9 cellular contexts compared by ENCODE assay signal in the genomic region with DNA sequence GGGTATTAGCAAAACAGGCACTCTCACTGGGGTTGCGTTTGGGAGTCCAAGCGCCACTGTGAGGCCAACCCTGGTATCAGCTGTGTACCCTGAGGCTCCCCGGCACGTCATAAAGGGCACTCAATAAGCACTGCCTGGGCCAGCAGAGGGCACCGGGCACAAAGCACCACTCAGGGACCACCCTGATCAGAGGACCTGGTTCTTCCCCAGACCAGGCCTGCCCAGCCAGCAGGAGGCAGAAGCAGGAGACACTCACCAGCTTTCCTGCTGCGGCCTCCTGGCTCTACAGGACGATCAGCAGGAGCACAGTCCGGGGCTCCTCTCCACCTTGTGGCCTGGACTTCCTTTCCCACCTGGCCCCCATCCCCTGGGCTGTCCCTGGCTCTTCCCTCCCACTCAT. TPM values are rescaled to one million over a fixed set of nuclear protein-coding genes. Genes with fewer than 3 reads are reported as not detected.
A peak's percentile ranks its signal among the peaks of the same experiment; 100 is the strongest.
DNase-seq lines count a peak whose midpoint lies in the region; ATAC-seq and TF ChIP-seq lines count a peak whose summit lies in the region.
"Had no signal": no experiment of that assay in that cellular context is flagged by ENCODE, and none has a peak within 500 bp of the region (broad histone marks: within the 10 kb centered on the region; RNA-seq: fewer than 3 reads in every experiment).

No MANE protein-coding gene starts in this region.

- H3K4me1 Mint-ChIP-seq in stimulated activated effector memory CD8-positive, alpha-beta T cell treated with anti-CD3 and anti-CD28 coated beads, Interleukin-12 subunit alpha, Interleukin-12 subunit beta, amount 100 ng/mL, for 72 hours = peaks cover 70% of the 10 kb centered on the region

- peaks cover 100% of the 10 kb centered on the region for H3K36me3 Mint-ChIP-seq in stimulated activated effector memory CD8-positive, alpha-beta T cell treated with anti-CD3 and anti-CD28 coated beads, Interleukin-12 subunit alpha, Interleukin-12 subunit beta, amount 100 ng/mL, for 72 hours

- no peak overlapping the region for H3K4me3 ChIP-seq in RWPE2 (ENCODE audit: severe bottlenecking)
- H3K4me3 ChIP-seq in fibroblast of the aortic adventitia (ENCODE audit: low read depth, low read length) = no peak overlapping the region

- H3K27ac Mint-ChIP-seq in stimulated activated effector memory CD8-positive, alpha-beta T cell treated with anti-CD3 and anti-CD28 coated beads, Interleukin-12 subunit alpha, Interleukin-12 subunit beta, amount 100 ng/mL, for 72 hours = peak overlapping the region; percentile 89

- peak; percentile 36 for DNase-seq in activated CD4-positive, alpha-beta T cell treated with anti-CD3 and anti-CD28 coated beads for 48 hours
- DNase-seq in activated CD4-positive, alpha-beta T cell treated with anti-CD3 and anti-CD28 coated beads for 4 hours = no peak
- peak; percentile 57 for DNase-seq in RWPE2 (ENCODE audit: low spot score)
- DNase-seq in fibroblast of the aortic adventitia (ENCODE audit: low read depth) = no peak
- DNase-seq in stimulated activated effector memory CD8-positive, alpha-beta T cell treated with anti-CD3 and anti-CD28 coated beads, Interleukin-12 subunit alpha, Interleukin-12 subunit beta, amount 100 ng/mL, for 72 hours (ENCODE audit: low spot score in 2 of 2) = no peak
- no peak for DNase-seq in G401 (ENCODE audit: low spot score)
- DNase-seq: caudate nucleus had no signal

- no peaks in the 10 kb centered on the region for H3K9me3 Mint-ChIP-seq in stimulated activated effector memory CD8-positive, alpha-beta T cell treated with anti-CD3 and anti-CD28 coated beads, Interleukin-12 subunit alpha, Interleukin-12 subunit beta, amount 100 ng/mL, for 72 hours

- H3K4me3 Mint-ChIP-seq in stimulated activated effector memory CD8-positive, alpha-beta T cell treated with anti-CD3 and anti-CD28 coated beads, Interleukin-12 subunit alpha, Interleukin-12 subunit beta, amount 100 ng/mL, for 72 hours = no peak overlapping the region

- no peak for ATAC-seq in RWPE2 (ENCODE audit: low read depth)
- peak; percentile 56 for ATAC-seq in stimulated activated effector memory CD8-positive, alpha-beta T cell treated with anti-CD3 and anti-CD28 coated beads, Interleukin-12 subunit alpha, Interleukin-12 subunit beta, amount 100 ng/mL, for 72 hours
- no peak for ATAC-seq in GM21528 (IDR thresholded peaks at IDR 0.05; ENCODE audit: low FRiP score, unreplicated experiment)
- no peak for ATAC-seq in HG02642 (IDR thresholded peaks at IDR 0.05; ENCODE audit: poor library complexity, unreplicated experiment)

- TF ChIP-seq CTCF in RWPE2 (IDR thresholded peaks at IDR 0.05; ENCODE audit: poor library complexity, severe bottlenecking) = peak; percentile 26
- TF ChIP-seq CTCF in fibroblast of the aortic adventitia (IDR thresholded peaks at IDR 0.05; ENCODE audit: insufficient read depth, low read length) = peak; percentile 1

- H3K27me3 ChIP-seq in RWPE2 (ENCODE audit: insufficient read depth, poor library complexity, severe bottlenecking) = no peaks in the 10 kb centered on the region

- no peaks in the 10 kb centered on the region for H3K9me3 ChIP-seq in RWPE2 (ENCODE audit: severe bottlenecking)

- H3K27ac ChIP-seq in RWPE2 (ENCODE audit: poor library complexity, severe bottlenecking) = no peak overlapping the region

- H3K36me3 ChIP-seq in RWPE2 (ENCODE audit: low read depth) = peaks cover 56% of the 10 kb centered on the region

- peaks cover 15% of the 10 kb centered on the region for H3K4me1 ChIP-seq in RWPE2 (ENCODE audit: insufficient read depth, poor library complexity, severe bottlenecking)

- in situ Hi-C loops in G401 (cut with HindIII; ENCODE audit: low sequenced_read_pairs) = no loop called here

RNA-seq across cellular contexts. Expression of a gene that starts 12.6 kb away (rescaled TPM):
- 79.4 and 81.1 TPM in 2 replicates for total RNA-seq in fibroblast of the aortic adventitia (ENCODE audit: low replicate concordance)
- total RNA-seq in G401 (2014; rRNA removed; shearing (Covaris generic)) = 207 and 258 TPM in 2 replicates

RNA-seq across cellular contexts. Expression of a gene that starts 50.2 kb away (rescaled TPM):
- not detected in 2 replicates for total RNA-seq in fibroblast of the aortic adventitia (ENCODE audit: low replicate concordance)
- not detected in 2 replicates for total RNA-seq in G401 (2014; rRNA removed; shearing (Covaris generic))

Comparison
In these comparisons a context has a peak if more than half of its experiments do, and no peak if none do; other contexts are left out.
1. DNase-seq: peak in activated CD4-positive, alpha-beta T cell treated with anti-CD3 and anti-CD28 coated beads for 48 hours (single experiment) and RWPE2 (single experiment); none in activated CD4-positive, alpha-beta T cell treated with anti-CD3 and anti-CD28 coated beads for 4 hours (0 of 2), fibroblast of the aortic adventitia (single experiment), stimulated activated effector memory CD8-positive, alpha-beta T cell treated with anti-CD3 and anti-CD28 coated beads, Interleukin-12 subunit alpha, Interleukin-12 subunit beta, amount 100 ng/mL, for 72 hours (0 of 2) and G401 (single experiment).